In genomic region chr12:121798807-121799174, GRCh38 we compare ENCODE assay signal across 9 cellular contexts. TPM values are rescaled to one million over a fixed set of nuclear protein-coding genes. Genes with fewer than 3 reads are reported as not detected.
DNase-seq lines count a peak whose midpoint lies in the region; ATAC-seq and TF ChIP-seq lines count a peak whose summit lies in the region.
"Had no signal": no experiment of that assay in that cellular context is flagged by ENCODE, and none has a peak within 500 bp of the region (broad histone marks: within the 10 kb centered on the region; RNA-seq: fewer than 3 reads in every experiment).

No MANE protein-coding gene starts in this region.

- peaks cover 58% of the 10 kb centered on the region for H3K4me1 ChIP-seq in DND-41 (ENCODE audit: insufficient read depth, low read length)
- H3K4me1 ChIP-seq in fibroblast of lung (ENCODE audit: control insufficient read depth, extremely low read depth, insufficient read depth, low read length), result peaks cover 43% of the 10 kb centered on the region
- H3K4me1 ChIP-seq in psoas muscle, result peaks cover 49% of the 10 kb centered on the region

- no peak overlapping the region for H2AFZ ChIP-seq in DND-41 (ENCODE audit: low read depth, low read length)
- no peak overlapping the region for H2AFZ ChIP-seq in SU-DHL-6 (ENCODE audit: low read depth, low read length, severe bottlenecking)
- H2AFZ ChIP-seq in fibroblast of lung (ENCODE audit: low read length), result no peak overlapping the region

- DNase-seq in DND-41 (no peak), fibroblast of lung (ENCODE audit: low read depth in 2 of 2) (no peak), psoas muscle (peak in 1 of 2 donors; percentile 22), NOMO-1 treated with dmso at 0.1 percent for 144 hours (lab: John Stamatoyannopoulos, UW; ENCODE audit: unreplicated experiment) (no peak)
- no peak for DNase-seq in central memory CD4-positive, alpha-beta T cell

- H3K9me3 ChIP-seq in DND-41 (ENCODE audit: insufficient read depth, low read length, severe bottlenecking) (no peaks in the 10 kb centered on the region), SU-DHL-6 (ENCODE audit: insufficient read depth, low read length) (no peaks in the 10 kb centered on the region), fibroblast of lung (ENCODE audit: control insufficient read depth, insufficient read depth, low read depth, low read length) (no peaks in the 10 kb centered on the region), psoas muscle (no peaks in the 10 kb centered on the region)

- H3K9ac ChIP-seq in DND-41 (ENCODE audit: low read depth, low read length) (peak overlapping the region; percentile 100), SU-DHL-6 (ENCODE audit: low read length) (peak overlapping the region; percentile 46), fibroblast of lung (ENCODE audit: insufficient read depth, low read length) (no peak overlapping the region)

- H4K20me1 ChIP-seq in DND-41 (ENCODE audit: insufficient read depth, low read length) (peaks cover 38% of the 10 kb centered on the region), SU-DHL-6 (ENCODE audit: low read depth, low read length) (no peaks in the 10 kb centered on the region), fibroblast of lung (ENCODE audit: control insufficient read depth, extremely low read depth, insufficient read depth, low read length) (no peaks in the 10 kb centered on the region)

- no peaks in the 10 kb centered on the region for H3K9me2 ChIP-seq in SU-DHL-6 (replicated peaks; ENCODE audit: insufficient read depth, low read length)

- H3K27ac ChIP-seq in DND-41 (ENCODE audit: low read length) (peak overlapping the region; percentile 59), SU-DHL-6 (ENCODE audit: low read depth, low read length) (peak overlapping the region; percentile 78), fibroblast of lung (ENCODE audit: insufficient read depth, low read length) (peak overlapping the region; percentile 87), psoas muscle (peak overlapping the region; percentile 100)

- no peak for TF ChIP-seq CTCF in DND-41 (IDR thresholded peaks at IDR 0.05; ENCODE audit: borderline replicate concordance, extremely low read depth, low read length, poor library complexity, severe bottlenecking)
- TF ChIP-seq CTCF in SU-DHL-6 (IDR thresholded peaks at IDR 0.05; ENCODE audit: insufficient read depth, low read length, poor library complexity, severe bottlenecking), result no peak
- no peak for TF ChIP-seq CTCF in fibroblast of lung (conservative IDR thresholded peaks at IDR 0.05 in 1 of 2, IDR thresholded peaks at IDR 0.05 in 1 of 2; ENCODE audit: low read depth in 1 of 2, low read length in 2 of 2)
- no peak for TF ChIP-seq CTCF in psoas muscle (IDR thresholded peaks at IDR 0.05)

- 22 to 36% (median 27%) methylated on average over 10 of the region's 10 CpGs for WGBS in psoas muscle, 3 donors

- H3K4me2 ChIP-seq in DND-41 (ENCODE audit: insufficient read depth, low read length) (peak overlapping the region; percentile 86), SU-DHL-6 (ENCODE audit: low read depth, low read length, poor library complexity, severe bottlenecking) (peak overlapping the region; percentile 55), fibroblast of lung (ENCODE audit: extremely low read depth, insufficient read depth, low read length) (peak overlapping the region; percentile 99)

- H3K79me2 ChIP-seq in DND-41 (ENCODE audit: insufficient read depth, low read length) (peaks cover 74% of the 10 kb centered on the region), SU-DHL-6 (ENCODE audit: insufficient read depth, low read length) (peaks cover 18% of the 10 kb centered on the region; the same call in 1 of the 2 replicates), fibroblast of lung (ENCODE audit: control insufficient read depth, insufficient read depth, low read length) (peaks cover 42% of the 10 kb centered on the region)

- H3K27me3 ChIP-seq in DND-41 (ENCODE audit: insufficient read depth, low read length, poor library complexity) (no peaks in the 10 kb centered on the region), SU-DHL-6 (ENCODE audit: low read length) (no peaks in the 10 kb centered on the region), fibroblast of lung (ENCODE audit: control insufficient read depth, insufficient read depth, low read length) (no peaks in the 10 kb centered on the region), psoas muscle (ENCODE audit: insufficient read depth in 3 of 3, low read length in 2 of 3) (no peaks in the 10 kb centered on the region)

- H3K4me3 ChIP-seq in DND-41 (ENCODE audit: low read depth in 1 of 2, low read length in 2 of 2) (peak overlapping the region in 1 of 2 experiments; percentile 60; a peak in 2 of 4 replicates), SU-DHL-6 (ENCODE audit: insufficient read depth, low read length, poor library complexity, severe bottlenecking) (peak overlapping the region; percentile 25), fibroblast of lung (replicated peaks in 1 of 4; ENCODE audit: control extremely low read depth in 1 of 4, insufficient read depth in 1 of 4, low read depth in 3 of 4, low read length in 4 of 4) (peak overlapping the region; percentile 31 to 67 (median 44)), psoas muscle (peak overlapping the region; percentile 86)

- ATAC-seq in DND-41 (ENCODE audit: insufficient read depth, low read depth) (no peak), psoas muscle (no peak), HG03432 (IDR thresholded peaks at IDR 0.05; ENCODE audit: unreplicated experiment) (no peak), HG02884 (IDR thresholded peaks at IDR 0.05; ENCODE audit: unreplicated experiment) (no peak)

- peaks cover 30% of the 10 kb centered on the region for H3F3A ChIP-seq in SU-DHL-6 (ENCODE audit: insufficient read depth)

- H3K36me3 ChIP-seq in DND-41 (ENCODE audit: insufficient read depth, low read length) (peaks cover 46% of the 10 kb centered on the region), SU-DHL-6 (ENCODE audit: low read length) (no peaks in the 10 kb centered on the region), fibroblast of lung (ENCODE audit: control insufficient read depth, insufficient read depth, low read length) (peaks cover 10% of the 10 kb centered on the region), psoas muscle (ENCODE audit: insufficient read depth in 1 of 2, low read depth in 1 of 2) (peaks cover 0 to 14% of the 10 kb centered on the region in 2 donors)

- intact Hi-C loops in psoas muscle (cut with DNase I), result loop anchor here (5.0 kb wide), 1 partner anchor 89 kb away; the partner anchor contains the start of gene PSMD9 (in 2 of the 2)

RNA-seq across cellular contexts. Expression of gene SETD1B, which starts 5.0 kb away (rescaled TPM):
- 2.1 and 3.5 TPM in 2 replicates for total RNA-seq in fibroblast of lung
- polyA plus RNA-seq in fibroblast of lung, result 1.2 and 1.7 TPM in 2 replicates
- polyA plus RNA-seq in fibroblast of lung (2012), result 8.7 and 9.8 TPM in 2 replicates
- 12.2 and 13.1 TPM in 2 replicates for polyA minus RNA-seq in fibroblast of lung (ENCODE audit: low replicate concordance)
- total RNA-seq in psoas muscle, result 10 to 100 TPM in 3 of 4 donors, 1 to 10 TPM in 1; 9.2 to 13.0 (median 11.8) TPM
- 1 to 10 TPM; 2.8 to 7.5 (median 3.0) TPM for polyA plus RNA-seq in psoas muscle

RNA-seq across cellular contexts. Expression of gene RHOF, which starts 5.3 kb away (rescaled TPM):
- total RNA-seq in fibroblast of lung (5.6 and 6.8 TPM in 2 replicates), psoas muscle (1 to 10 TPM; 3.3 to 4.8 (median 3.9) TPM)
- polyA plus RNA-seq in fibroblast of lung (2.3 and 4.8 TPM in 2 replicates), psoas muscle (1 to 10 TPM; 1.4 to 4.3 (median 1.6) TPM)
- 4.2 and 8.9 TPM in 2 replicates for polyA plus RNA-seq in fibroblast of lung (2012)
- polyA minus RNA-seq in fibroblast of lung (ENCODE audit: low replicate concordance), result 4.7 and 8.5 TPM in 2 replicates

RNA-seq across cellular contexts. Expression of gene HPD, which starts 59.9 kb away (rescaled TPM):
- total RNA-seq in fibroblast of lung, result 0.17 and 0.26 TPM in 2 replicates
- polyA plus RNA-seq in fibroblast of lung, result 0.36 and 0.55 TPM in 2 replicates
- 0.29 and 0.47 TPM in 2 replicates for polyA plus RNA-seq in fibroblast of lung (2012)
- 2.6 and 3.3 TPM in 2 replicates for polyA minus RNA-seq in fibroblast of lung (ENCODE audit: low replicate concordance)
- total RNA-seq in psoas muscle, result 1 to 10 TPM; 1.1 to 3.3 (median 3.0) TPM
- polyA plus RNA-seq in psoas muscle, result 1 to 10 TPM in 1 of 3 donors, under 1 TPM in 2; 0.67 to 1.6 (median 0.70) TPM
- total RNA-seq: activated CD8-positive, alpha-beta memory T cell treated with anti-CD3 and anti-CD28 coated beads for 36 hours had no signal
